In the genomic region with DNA sequence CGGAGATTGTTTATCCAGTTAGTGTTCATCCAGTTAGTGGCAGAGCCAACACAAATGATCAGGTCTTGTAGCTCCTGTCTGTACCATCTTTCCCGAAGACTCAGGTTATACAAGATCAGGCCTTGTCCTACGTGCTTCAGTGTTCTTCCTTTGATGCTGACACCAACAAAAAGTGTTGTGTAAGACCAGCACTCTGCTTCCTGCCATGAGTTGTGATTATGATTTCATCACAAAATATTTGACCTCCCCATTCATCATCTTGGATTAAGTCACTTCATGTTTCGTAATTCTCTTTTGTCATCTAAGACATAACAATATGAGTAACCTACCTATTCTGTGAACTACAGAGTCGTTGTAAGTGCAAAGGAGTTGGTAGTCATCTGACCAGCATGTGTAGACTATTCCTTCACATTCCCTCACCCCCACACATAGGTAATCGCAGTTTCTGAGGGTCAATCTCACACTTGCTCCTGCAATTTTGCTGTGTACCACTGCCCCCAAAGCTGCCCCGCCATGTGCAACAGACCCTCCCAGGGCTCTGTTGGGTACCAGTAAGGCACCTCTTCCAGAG, we compare ENCODE assay signal across 9 cellular contexts.
DNase-seq lines count a peak whose midpoint lies in the region; ATAC-seq and TF ChIP-seq lines count a peak whose summit lies in the region.
"Had no signal": no experiment of that assay in that cellular context is flagged by ENCODE, and none has a peak within 500 bp of the region (broad histone marks: within the 10 kb centered on the region; RNA-seq: fewer than 3 reads in every experiment).

No MANE protein-coding gene starts in this region.

- no peak for TF ChIP-seq CTCF in AG04449 (IDR thresholded peaks at IDR 0.05; ENCODE audit: insufficient read depth, low read length, missing control alignments)

- H3K9me3 ChIP-seq in effector memory CD4-positive, alpha-beta T cell (ENCODE audit: control insufficient read depth, low read length) = no peaks in the 10 kb centered on the region

- H3K4me1 ChIP-seq in effector memory CD4-positive, alpha-beta T cell (ENCODE audit: control insufficient read depth, insufficient read depth, low read length, poor library complexity, severe bottlenecking) = no peaks in the 10 kb centered on the region

- ATAC-seq in HG03354 (IDR thresholded peaks at IDR 0.05; ENCODE audit: poor library complexity, severe bottlenecking, unreplicated experiment) (no peak), GM21367 (IDR thresholded peaks at IDR 0.05; ENCODE audit: unreplicated experiment) (no peak)

- H3K27ac ChIP-seq in effector memory CD4-positive, alpha-beta T cell (ENCODE audit: insufficient read depth, low read length, poor library complexity, severe bottlenecking) = no peak overlapping the region
- H3K27ac ChIP-seq: C4-2B had no signal

- POLR2A ChIA-PET in AG04449 (lab: Yijun Ruan, JAX) = interaction anchor here (0.7 kb wide), 1 partner anchor 21 kb away, joined by 3 read pairs; no protein-coding TSS in a partner anchor

- no peaks in the 10 kb centered on the region for H3K36me3 ChIP-seq in effector memory CD4-positive, alpha-beta T cell (ENCODE audit: control insufficient read depth, insufficient read depth, low read length)

- DNase-seq in AG04449 (ENCODE audit: low read depth, low spot score) = peak; percentile 84
- peak; percentile 59 for DNase-seq in amniotic stem cell (lab: John Stamatoyannopoulos, UW)
- DNase-seq in kidney tubule cell (ENCODE audit: low spot score) = peak; percentile 88
- DNase-seq in activated T-cell treated with anti-CD3 and anti-CD28 coated beads, Interleukin-2, amount 50 U/mL, for 1 hour = no peak
- DNase-seq in effector memory CD4-positive, alpha-beta T cell = no peak

- no peak for TF ChIP-seq RAD21 in Ishikawa (IDR thresholded peaks at IDR 0.05; ENCODE audit: low read depth)

- H3K4me3 ChIP-seq in AG04449 (ENCODE audit: low read depth, low read length) = no peak overlapping the region
- no peak overlapping the region for H3K4me3 ChIP-seq in effector memory CD4-positive, alpha-beta T cell (ENCODE audit: insufficient read depth, low read depth, low read length, poor library complexity, severe bottlenecking)

- H3K27me3 ChIP-seq in effector memory CD4-positive, alpha-beta T cell (replicated peaks; ENCODE audit: control insufficient read depth, insufficient read depth, low read length, poor library complexity, severe bottlenecking) = no peaks in the 10 kb centered on the region

- CTCF ChIA-PET in AG04449 (lab: Yijun Ruan, JAX) = interaction anchor here (1.6 kb wide), 1 partner anchor 13 kb away, joined by 3 read pairs; no protein-coding TSS in a partner anchor

- TF ChIP-seq EP300 in Ishikawa (IDR thresholded peaks at IDR 0.05; ENCODE audit: borderline replicate concordance) = no peak

TF ChIP-seq in Ishikawa, 13 proteins besides CTCF, POLR2A, EP300 and RAD21:
- TF ChIP-seq YY1 (IDR thresholded peaks at IDR 0.05; ENCODE audit: low read depth) (no peak), CEBPB (IDR thresholded peaks at IDR 0.05) (peak; percentile 52; the same call in 1 of the 2 replicates), NFIC (IDR thresholded peaks at IDR 0.05) (no peak), TCF12 (IDR thresholded peaks at IDR 0.05; ENCODE audit: low read depth) (no peak)
- TF ChIP-seq, protein P1, sequence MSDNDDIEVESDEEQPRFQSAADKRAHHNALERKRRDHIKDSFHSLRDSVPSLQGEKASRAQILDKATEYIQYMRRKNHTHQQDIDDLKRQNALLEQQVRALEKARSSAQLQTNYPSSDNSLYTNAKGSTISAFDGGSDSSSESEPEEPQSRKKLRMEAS (IDR thresholded peaks at IDR 0.05) = no peak
- TF ChIP-seq, protein P2, sequence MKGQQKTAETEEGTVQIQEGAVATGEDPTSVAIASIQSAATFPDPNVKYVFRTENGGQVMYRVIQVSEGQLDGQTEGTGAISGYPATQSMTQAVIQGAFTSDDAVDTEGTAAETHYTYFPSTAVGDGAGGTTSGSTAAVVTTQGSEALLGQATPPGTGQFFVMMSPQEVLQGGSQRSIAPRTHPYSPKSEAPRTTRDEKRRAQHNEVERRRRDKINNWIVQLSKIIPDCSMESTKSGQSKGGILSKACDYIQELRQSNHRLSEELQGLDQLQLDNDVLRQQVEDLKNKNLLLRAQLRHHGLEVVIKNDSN (IDR thresholded peaks at IDR 0.05) = no peak

Comparison
In these comparisons a context has a peak if more than half of its experiments do, and no peak if none do; other contexts are left out.
1. DNase-seq: peak in AG04449 (single experiment), amniotic stem cell (single experiment) and kidney tubule cell (single experiment); none in activated T-cell treated with anti-CD3 and anti-CD28 coated beads, Interleukin-2, amount 50 U/mL, for 1 hour (single experiment) and effector memory CD4-positive, alpha-beta T cell (0 of 3).